ENCODE assay signal across 20 cellular contexts in the genomic region with DNA sequence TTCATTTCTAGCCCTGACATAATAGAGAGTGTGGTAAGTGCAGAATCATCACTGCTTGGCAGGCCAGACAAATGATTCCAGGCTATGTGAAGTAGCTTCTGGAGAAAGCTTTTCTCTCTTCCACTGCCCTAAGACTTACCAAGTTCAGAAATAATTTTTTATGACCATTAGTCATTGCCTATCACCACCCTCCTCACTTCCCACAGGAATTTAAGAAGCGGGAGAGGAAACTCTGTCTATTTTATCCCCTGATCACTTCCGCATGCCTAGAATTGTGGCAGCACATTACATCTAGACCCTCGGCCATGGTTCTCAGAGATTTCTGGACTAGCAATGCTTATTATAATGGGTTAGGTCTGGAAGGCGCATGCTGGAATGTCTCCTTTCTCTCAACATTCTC.
DNase-seq lines count a peak whose midpoint lies in the region; ATAC-seq, FAIRE-seq and TF ChIP-seq lines count a peak whose summit lies in the region.
"Had no signal": no experiment of that assay in that cellular context is flagged by ENCODE, and none has a peak within 500 bp of the region (broad histone marks: within the 10 kb centered on the region; RNA-seq: fewer than 3 reads in every experiment).

No MANE protein-coding gene starts in this region.

- no peaks in the 10 kb centered on the region for H3K79me2 ChIP-seq in endothelial cell of umbilical vein (ENCODE audit: control insufficient read depth, insufficient read depth, low read length)

- H2AFZ ChIP-seq in endothelial cell of umbilical vein (ENCODE audit: low read depth, low read length), result no peak overlapping the region

- H3K27ac ChIP-seq in endothelial cell of umbilical vein (ENCODE audit: insufficient read depth, low read depth, low read length), result peak overlapping the region; percentile 17
- H3K27ac ChIP-seq in heart left ventricle, result no peak overlapping the region
- no peak overlapping the region for H3K27ac ChIP-seq in pancreas
- H3K27ac ChIP-seq in body of pancreas, result no peak overlapping the region
- H3K27ac ChIP-seq: adrenal gland, coronary artery, epithelial cell of prostate, uterus had no signal

- H3K9me3 ChIP-seq in endothelial cell of umbilical vein (replicated peaks; ENCODE audit: control insufficient read depth, insufficient read depth, low read length) (no peaks in the 10 kb centered on the region), heart left ventricle (no peaks in the 10 kb centered on the region), pancreas (no peaks in the 10 kb centered on the region), body of pancreas (no peaks in the 10 kb centered on the region)
- H3K9me3 ChIP-seq: adrenal gland, uterus had no signal

- no peaks in the 10 kb centered on the region for H3K9me1 ChIP-seq in endothelial cell of umbilical vein (replicated peaks; ENCODE audit: control insufficient read depth, extremely low read depth, insufficient read depth, low read length)

- no peak for TF ChIP-seq CTCF in endothelial cell of umbilical vein (IDR thresholded peaks at IDR 0.05; ENCODE audit: extremely low read depth in 1 of 2, insufficient read depth in 1 of 2, low read depth in 1 of 2, low read length in 2 of 2)
- no peak for TF ChIP-seq CTCF in heart left ventricle (IDR thresholded peaks at IDR 0.05)
- TF ChIP-seq CTCF in pancreas (IDR thresholded peaks at IDR 0.05), result no peak
- no peak for TF ChIP-seq CTCF in body of pancreas (IDR thresholded peaks at IDR 0.05)

- DNase-seq in ELR (ENCODE audit: low read depth) (peak; percentile 81), M059J (ENCODE audit: low read depth) (peak; percentile 85), endothelial cell of umbilical vein (ENCODE audit: low read depth, low spot score) (peak; percentile 83), renal cortical epithelial cell (ENCODE audit: low read depth) (peak; percentile 54), heart left ventricle (no peak), pancreas (no peak), body of pancreas (no peak), NCI-H446 treated with DMSO at 0.1 percent for 48 hours (lab: John Stamatoyannopoulos, UW) (no peak)
- DNase-seq: activated CD4-positive, alpha-beta memory T cell treated with anti-CD3 and anti-CD28 coated beads, Interleukin-2, amount 10 ng/mL, durations not matched to agents 7 days and 5 days; adrenal gland; kidney; MM.1S; NCI-H1930; NCI-H524; stimulated activated naive B cell treated with anti-CD40 and anti-IgM and Interleukin-4, amounts not matched to agents 10 μg/mL and 1 μg/mL and 100 μg/mL, for 72 hours; uterus had no signal

- TF ChIP-seq POLR2A in endothelial cell of umbilical vein (IDR thresholded peaks at IDR 0.05; ENCODE audit: low read depth, low read length), result peak; percentile 44
- TF ChIP-seq POLR2A in heart left ventricle (IDR thresholded peaks at IDR 0.05), result no peak
- TF ChIP-seq POLR2A in body of pancreas (IDR thresholded peaks at IDR 0.05), result no peak

- ATAC-seq in heart left ventricle, result no peak
- ATAC-seq in pancreas, result no peak
- no peak for ATAC-seq in body of pancreas
- ATAC-seq: stimulated activated naive B cell treated with anti-CD40 and anti-IgM and Interleukin-4, amounts not matched to agents 10 μg/mL and 1 μg/mL and 100 μg/mL, for 72 hours had no signal

- POLR2A ChIA-PET in endothelial cell of umbilical vein (lab: Charles Lee), result no interaction called here

- peak overlapping the region; percentile 45 for H3K4me2 ChIP-seq in endothelial cell of umbilical vein (ENCODE audit: insufficient read depth, low read length)

- no peaks in the 10 kb centered on the region for H4K20me1 ChIP-seq in endothelial cell of umbilical vein (replicated peaks; ENCODE audit: control insufficient read depth, extremely low read depth, insufficient read depth, low read length)

- BruUV-seq in endothelial cell of umbilical vein (replicated peaks; lab: Mats Ljungman, UMichigan), result no TSS peak

- CTCF ChIA-PET in endothelial cell of umbilical vein (lab: Charles Lee), result interaction anchor here (0.7 kb wide), 1 partner anchor 394 kb away, joined by 3 read pairs; no protein-coding TSS in a partner anchor

- intact Hi-C loops in endothelial cell of umbilical vein (cut with micrococcal nuclease), result loop anchor here (2.0 kb wide), 1 partner anchor 394 kb away; no protein-coding TSS in a partner anchor
- intact Hi-C loops in heart left ventricle (cut with DNase I), result loop anchor here in 1 of 10 donors (10.0 kb wide), 1 partner anchor 62 kb away; no protein-coding TSS in a partner anchor
- intact Hi-C loops in pancreas (cut with DNase I), result no loop called here
- intact Hi-C loops in body of pancreas (cut with DNase I), result no loop called here

- FAIRE-seq in endothelial cell of umbilical vein (lab: Jason Lieb, UNC), result peak; percentile 89
- no peak for FAIRE-seq in pancreas (lab: Jason Lieb, UNC)
- FAIRE-seq: D721Med, kidney had no signal

- H3K4me1 ChIP-seq in endothelial cell of umbilical vein (ENCODE audit: control insufficient read depth, extremely low read depth, insufficient read depth, low read length) (peaks cover 14% of the 10 kb centered on the region), heart left ventricle (peaks cover 0 to 22% (median 2%) of the 10 kb centered on the region in 12 donors), pancreas (no peaks in the 10 kb centered on the region), body of pancreas (no peaks in the 10 kb centered on the region)
- H3K4me1 ChIP-seq: adrenal gland had no signal

- dilution Hi-C loops in endothelial cell of umbilical vein (cut with MboI; ENCODE audit: extremely low pct_ligation_motif_present, low sequenced_read_pairs), result no loop called here

- H3K27me3 ChIP-seq in endothelial cell of umbilical vein (ENCODE audit: control insufficient read depth in 2 of 2, insufficient read depth in 2 of 2, low read length in 2 of 2) (no peaks in the 10 kb centered on the region), heart left ventricle (no peaks in the 10 kb centered on the region), pancreas (no peaks in the 10 kb centered on the region), body of pancreas (no peaks in the 10 kb centered on the region)
- H3K27me3 ChIP-seq: uterus had no signal

- WGBS in heart left ventricle, 4 donors, result 85 to 92% (median 90%) methylated on average over 4 of the region's 4 CpGs
- 75 to 90% methylated on average over 4 of the region's 4 CpGs for WGBS in pancreas, 2 donors
- WGBS in body of pancreas, 2 donors, result 80 to 86% methylated on average over 4 of the region's 4 CpGs

- no peaks in the 10 kb centered on the region for H3K36me3 ChIP-seq in endothelial cell of umbilical vein (ENCODE audit: control insufficient read depth in 2 of 2, extremely low read depth in 1 of 2, insufficient read depth in 2 of 2, low read length in 2 of 2)
- H3K36me3 ChIP-seq in heart left ventricle, result no peaks in the 10 kb centered on the region
- H3K36me3 ChIP-seq in pancreas, result no peaks in the 10 kb centered on the region
- no peaks in the 10 kb centered on the region for H3K36me3 ChIP-seq in body of pancreas (replicated peaks in 1 of 2; ENCODE audit: insufficient read depth in 1 of 2, low read depth in 2 of 2)
- H3K36me3 ChIP-seq: adrenal gland, uterus had no signal

- H3K9ac ChIP-seq in endothelial cell of umbilical vein (replicated peaks; ENCODE audit: extremely low read depth, insufficient read depth, low read length), result no peak overlapping the region

- no peak overlapping the region for H3K4me3 ChIP-seq in endothelial cell of umbilical vein (replicated peaks in 1 of 3; ENCODE audit: insufficient read depth in 1 of 3, low read depth in 1 of 3, low read length in 3 of 3)
- no peak overlapping the region for H3K4me3 ChIP-seq in heart left ventricle
- H3K4me3 ChIP-seq in pancreas, result no peak overlapping the region
- H3K4me3 ChIP-seq in body of pancreas, result no peak overlapping the region
- H3K4me3 ChIP-seq: adrenal gland, coronary artery, skin epidermis, uterus had no signal

TF ChIP-seq in endothelial cell of umbilical vein, 7 proteins besides CTCF, POLR2A, EP300 and RAD21:
- peak; percentile 58 for TF ChIP-seq FOS (IDR thresholded peaks at IDR 0.05; ENCODE audit: borderline replicate concordance, insufficient read depth, low read length)
- TF ChIP-seq, protein P1, sequence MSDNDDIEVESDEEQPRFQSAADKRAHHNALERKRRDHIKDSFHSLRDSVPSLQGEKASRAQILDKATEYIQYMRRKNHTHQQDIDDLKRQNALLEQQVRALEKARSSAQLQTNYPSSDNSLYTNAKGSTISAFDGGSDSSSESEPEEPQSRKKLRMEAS (IDR thresholded peaks at IDR 0.05; ENCODE audit: insufficient read depth, insufficient read length), result no peak
- peak; percentile 54 for TF ChIP-seq POLR2AphosphoS5 (IDR thresholded peaks at IDR 0.05; ENCODE audit: insufficient read depth, low read depth, low read length)
- no peak for TF ChIP-seq MYC (IDR thresholded peaks at IDR 0.05; ENCODE audit: low read depth, low read length)
- TF ChIP-seq GATA2 (IDR thresholded peaks at IDR 0.05; ENCODE audit: insufficient read depth, insufficient read length, low read depth, low read length), result peak; percentile 87
- TF ChIP-seq JUN (IDR thresholded peaks at IDR 0.05; ENCODE audit: borderline replicate concordance, insufficient read depth, insufficient read length, low read depth), result peak; percentile 45
- no peak for TF ChIP-seq EZH2 (IDR thresholded peaks at IDR 0.05; ENCODE audit: borderline replicate concordance, low read depth, low read length, severe bottlenecking)

Comparison
In these comparisons a context has a peak if more than half of its experiments do, and no peak if none do; other contexts are left out.
1. DNase-seq: peak in ELR (single experiment), M059J (single experiment), endothelial cell of umbilical vein (single experiment) and renal cortical epithelial cell (single experiment); none in heart left ventricle (0 of 5), pancreas (0 of 6), body of pancreas (0 of 4) and NCI-H446 treated with DMSO at 0.1 percent for 48 hours (single experiment).